ENCODE assay signal across 28 cellular contexts in the genomic region with DNA sequence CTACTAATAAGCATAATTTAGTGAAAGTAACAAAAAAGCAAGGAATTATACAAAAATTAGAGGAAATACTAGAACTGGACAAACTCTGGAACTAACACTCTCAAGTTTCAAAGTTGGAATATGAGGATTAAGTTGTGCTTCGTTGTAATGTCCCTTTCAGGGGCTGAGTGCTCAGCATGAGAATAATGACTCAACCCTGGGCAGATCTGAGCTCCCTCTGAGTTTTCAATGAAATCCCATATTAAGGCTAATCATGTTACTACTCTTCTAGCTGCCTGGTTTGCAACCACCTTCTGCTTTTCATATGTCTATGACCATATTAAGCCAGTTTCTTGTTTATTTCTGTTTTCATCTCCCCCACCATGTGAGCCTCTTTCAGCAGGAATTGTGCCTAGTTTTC.
"Had no signal": no experiment of that assay in that cellular context is flagged by ENCODE, and none has a peak within 500 bp of the region (broad histone marks: within the 10 kb centered on the region; RNA-seq: fewer than 3 reads in every experiment).

No MANE protein-coding gene starts in this region.

- DNase-seq: immature natural killer cell; kidney; left colon; left lung; lower lobe of right lung; mammary epithelial cell; mesenchymal stem cell; naive thymus-derived CD8-positive, alpha-beta T cell; occipital lobe; psoas muscle; right lobe of liver; stimulated activated CD4-positive, alpha-beta T cell treated with anti-CD3 and anti-CD28 coated beads, Interleukin-1b, Interleukin-23, amount 100 ng/mL, for 48 hours; stimulated activated CD4-positive, alpha-beta T cell treated with anti-CD3 and anti-CD28 coated beads, Interleukin-2, amount 100 ng/mL, for 48 hours; stimulated activated CD4-positive, alpha-beta T cell treated with anti-CD3 and anti-CD28 coated beads, Interleukin-4, amount 100 ng/mL, for 4 hours; stimulated activated CD8-positive, alpha-beta memory T cell treated with anti-CD3 and anti-CD28 coated beads, Interleukin-4, amount 100 ng/mL, for 48 hours; stimulated activated naive CD4-positive, alpha-beta T cell treated with Interleukin-2 at 50 U/mL for 16 hours; stimulated activated naive CD8-positive, alpha-beta T cell treated with anti-CD3 and anti-CD28 coated beads, Interleukin-15, amount 100 ng/mL, for 72 hours; substantia nigra; uterus had no signal

- H3K4me1 Mint-ChIP-seq: immature natural killer cell; naive thymus-derived CD8-positive, alpha-beta T cell; nephron; neural crest cell; stimulated activated memory B cell treated with anti-CD40 and anti-IgM and Interleukin-4, amounts not matched to agents 10 μg/mL and 1 μg/mL and 100 μg/mL, for 72 hours; stimulated activated naive CD8-positive, alpha-beta T cell treated with anti-CD3 and anti-CD28 coated beads, Interleukin-15, amount 100 ng/mL, for 72 hours had no signal

- H3K4me2 ChIP-seq: smooth muscle cell had no signal

- H3K9ac ChIP-seq: parathyroid adenoma had no signal

- H3K4me3 ChIP-seq: left lung, lower lobe of right lung, psoas muscle, right atrium auricular region, right lobe of liver, smooth muscle cell, tibial nerve, uterus had no signal

- H3K4me3 Mint-ChIP-seq: immature natural killer cell; naive thymus-derived CD8-positive, alpha-beta T cell; nephron; neural crest cell; stimulated activated memory B cell treated with anti-CD40 and anti-IgM and Interleukin-4, amounts not matched to agents 10 μg/mL and 1 μg/mL and 100 μg/mL, for 72 hours; stimulated activated naive CD8-positive, alpha-beta T cell treated with anti-CD3 and anti-CD28 coated beads, Interleukin-15, amount 100 ng/mL, for 72 hours; type B pancreatic cell had no signal

- H3K36me3 Mint-ChIP-seq: immature natural killer cell; naive thymus-derived CD8-positive, alpha-beta T cell; stimulated activated memory B cell treated with anti-CD40 and anti-IgM and Interleukin-4, amounts not matched to agents 10 μg/mL and 1 μg/mL and 100 μg/mL, for 72 hours; type B pancreatic cell had no signal

- H3K36me3 ChIP-seq: left lung, lower lobe of right lung, neutrophil, right atrium auricular region, right lobe of liver, tibial nerve, uterus had no signal

- H3K27ac ChIP-seq: left lung, lower lobe of right lung, neutrophil, parathyroid adenoma, psoas muscle, right atrium auricular region, right lobe of liver, tibial nerve, uterus had no signal

- H3K4me1 ChIP-seq: left lung, lower lobe of right lung, parathyroid adenoma, psoas muscle, right atrium auricular region, right lobe of liver, tibial nerve, uterus had no signal

- H3K27me3 ChIP-seq: left lung, neutrophil, right atrium auricular region, right lobe of liver, tibial nerve, uterus had no signal

- H3K9me3 ChIP-seq: lower lobe of right lung, neutrophil, right lobe of liver, tibial nerve, uterus had no signal

- H3K79me2 ChIP-seq: parathyroid adenoma had no signal

- H3K27me3 Mint-ChIP-seq: naive thymus-derived CD8-positive, alpha-beta T cell; stimulated activated memory B cell treated with anti-CD40 and anti-IgM and Interleukin-4, amounts not matched to agents 10 μg/mL and 1 μg/mL and 100 μg/mL, for 72 hours; stimulated activated naive CD8-positive, alpha-beta T cell treated with anti-CD3 and anti-CD28 coated beads, Interleukin-15, amount 100 ng/mL, for 72 hours; type B pancreatic cell had no signal

- H2AFZ ChIP-seq: parathyroid adenoma had no signal

- ATAC-seq: left colon; left lung; lower lobe of right lung; naive thymus-derived CD8-positive, alpha-beta T cell; psoas muscle; right lobe of liver; stimulated activated memory B cell treated with anti-CD40 and anti-IgM and Interleukin-4, amounts not matched to agents 10 μg/mL and 1 μg/mL and 100 μg/mL, for 72 hours; stimulated activated naive CD8-positive, alpha-beta T cell treated with anti-CD3 and anti-CD28 coated beads, Interleukin-15, amount 100 ng/mL, for 72 hours had no signal

- H3K27ac Mint-ChIP-seq: immature natural killer cell; naive thymus-derived CD8-positive, alpha-beta T cell; nephron; stimulated activated memory B cell treated with anti-CD40 and anti-IgM and Interleukin-4, amounts not matched to agents 10 μg/mL and 1 μg/mL and 100 μg/mL, for 72 hours; stimulated activated naive CD8-positive, alpha-beta T cell treated with anti-CD3 and anti-CD28 coated beads, Interleukin-15, amount 100 ng/mL, for 72 hours; type B pancreatic cell had no signal

- H3K9me3 Mint-ChIP-seq: nephron; stimulated activated memory B cell treated with anti-CD40 and anti-IgM and Interleukin-4, amounts not matched to agents 10 μg/mL and 1 μg/mL and 100 μg/mL, for 72 hours; stimulated activated naive CD8-positive, alpha-beta T cell treated with anti-CD3 and anti-CD28 coated beads, Interleukin-15, amount 100 ng/mL, for 72 hours; type B pancreatic cell had no signal
